ENCODE assay signal across 8 cellular contexts in the genomic region with DNA sequence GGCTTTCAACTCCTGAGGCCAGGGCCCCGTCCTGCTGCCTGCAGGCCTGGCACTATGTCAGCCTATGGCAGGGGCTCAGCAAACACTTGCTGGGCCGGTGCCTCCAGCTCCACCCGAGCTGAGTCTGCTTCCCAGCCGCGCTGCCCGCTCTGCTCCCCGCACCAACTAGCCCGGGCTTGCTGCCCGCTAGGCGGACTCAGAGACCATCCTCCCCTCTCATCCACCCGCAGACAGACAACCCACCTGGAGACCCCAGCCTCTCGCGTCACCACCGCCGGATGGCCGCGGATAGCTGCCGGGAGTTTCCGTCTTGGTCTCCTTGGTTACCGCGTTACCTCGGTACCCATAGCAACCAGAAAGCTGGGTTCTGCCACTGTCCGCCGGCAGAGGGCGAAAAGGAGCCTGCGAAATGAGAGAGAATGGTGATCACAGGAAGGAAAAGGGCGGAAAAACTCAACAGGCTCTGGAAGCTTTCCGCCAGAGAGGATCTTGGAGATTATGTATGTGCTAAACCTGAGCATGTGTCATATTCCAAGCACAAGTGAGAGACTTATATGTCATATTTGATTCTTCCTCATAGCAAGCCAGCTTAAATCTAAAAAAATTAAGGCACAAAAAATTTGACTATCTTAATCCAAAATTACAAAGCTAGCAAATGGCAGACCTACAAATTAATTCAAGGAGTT. TPM values are rescaled to one million over a fixed set of nuclear protein-coding genes. Genes with fewer than 3 reads are reported as not detected.
DNase-seq lines count a peak whose midpoint lies in the region; ATAC-seq and TF ChIP-seq lines count a peak whose summit lies in the region.

A gene with protein sequence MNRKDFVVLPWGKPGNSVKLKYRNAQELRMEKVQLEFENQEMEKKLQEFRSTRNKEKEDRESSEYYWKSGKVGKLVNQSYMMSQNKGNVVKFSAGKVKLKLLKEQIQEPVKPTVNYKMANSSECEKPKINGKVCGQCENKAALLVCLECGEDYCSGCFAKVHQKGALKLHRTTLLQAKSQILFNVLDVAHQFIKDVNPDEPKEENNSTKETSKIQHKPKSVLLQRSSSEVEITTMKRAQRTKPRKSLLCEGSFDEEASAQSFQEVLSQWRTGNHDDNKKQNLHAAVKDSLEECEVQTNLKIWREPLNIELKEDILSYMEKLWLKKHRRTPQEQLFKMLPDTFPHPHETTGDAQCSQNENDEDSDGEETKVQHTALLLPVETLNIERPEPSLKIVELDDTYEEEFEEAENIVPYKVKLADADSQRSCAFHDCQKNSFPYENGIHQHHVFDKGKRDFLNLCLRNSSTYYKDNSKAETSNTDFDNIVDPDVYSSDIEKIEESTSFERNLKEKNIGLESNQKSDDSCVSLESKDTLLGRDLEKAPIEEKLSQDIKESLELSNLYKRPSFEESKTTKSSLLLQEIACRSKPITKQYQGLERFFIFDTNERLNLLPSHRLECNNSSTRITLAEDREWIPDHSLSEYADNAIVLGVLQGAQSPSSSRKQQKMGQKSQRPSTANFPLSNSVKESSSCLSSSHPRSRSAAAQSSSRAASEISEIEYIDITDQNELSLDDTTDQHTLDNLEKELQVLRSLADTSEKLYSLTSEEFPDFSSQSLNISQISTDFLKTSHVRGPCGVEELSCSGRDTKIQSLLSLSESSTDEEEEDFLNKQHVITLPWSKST (minus strand): TSS at position 294 of the 686 bp plus-strand sequence. CDS start 7,396 bp downstream, outside the sequence.

- peak within 1 kb of the TSS; percentile 74 to 79 (median 76) for H3K4me3 Mint-ChIP-seq in T-cell

- H3K9me3 Mint-ChIP-seq in T-cell = no peaks in the 10 kb centered on the region

- H3K4me3 ChIP-seq in right cardiac atrium (ENCODE audit: low read length) (peak within 1 kb of the TSS; percentile 44), aorta (ENCODE audit: low read length in 2 of 2) (peak within 1 kb of the TSS in 1 of 2 donors; percentile 0)

- H3K27ac Mint-ChIP-seq in T-cell = no peak within 1 kb of the TSS

- POLR2A ChIA-PET in T-cell (lab: Charles Lee) = no interaction called here

- H3K27ac ChIP-seq in right cardiac atrium (ENCODE audit: low read length) (no peak within 1 kb of the TSS), aorta (ENCODE audit: low read depth in 1 of 2, low read length in 2 of 2) (no peak within 1 kb of the TSS)

- CTCF ChIA-PET in T-cell (lab: Charles Lee) = interaction anchor here (0.6 to 4.3 kb wide), 14 partner anchors 10 to 507 kb away, joined by 3 to 57 read pairs (median 6); partner anchors contain the start of genes PDCD10 (in 1 of the 2) and SERPINI1 (in 1 of the 2)

- TF ChIP-seq CTCF in GM12874 (IDR thresholded peaks at IDR 0.05; ENCODE audit: insufficient read depth, low read depth, low read length) = peak; percentile 91

- H3K27me3 ChIP-seq in right cardiac atrium (ENCODE audit: control insufficient read depth, insufficient read depth) (no peaks in the 10 kb centered on the region), aorta (ENCODE audit: control insufficient read depth in 1 of 2, insufficient read depth in 2 of 2, low read length in 1 of 2) (no peaks in the 10 kb centered on the region)

- intact Hi-C loops in right cardiac atrium (cut with DNase I) = no loop called here
- intact Hi-C loops in aorta (cut with DNase I) = no loop called here

- WGBS in right cardiac atrium = 2% methylated on average over 28 of the region's 28 CpGs
- WGBS in aorta, 2 donors = 1 to 2% methylated on average over 19 to 28 of the region's 28 CpGs

- H3K27me3 Mint-ChIP-seq in T-cell = peaks cover 4% of the 10 kb centered on the region in 2 donors

- peak; percentile 62 for DNase-seq in NCI-H1436 treated with DMSO at 0.1 percent for 48 hours (lab: John Stamatoyannopoulos, UW)
- peak; percentile 59 to 85 (median 76) for DNase-seq in T-cell
- DNase-seq in amniotic epithelial cell (ENCODE audit: low read depth) = peak; percentile 69
- DNase-seq in right cardiac atrium = peak; percentile 76 to 91 (median 91)
- peak; percentile 88 for DNase-seq in putamen (ENCODE audit: low spot score)
- DNase-seq in aorta = peak; percentile 85 to 92

- peak; percentile 100 for ATAC-seq in HG02852 (IDR thresholded peaks at IDR 0.05; ENCODE audit: unreplicated experiment)
- peak; percentile 86 to 95 (median 88) for ATAC-seq in T-cell (replicated peaks in 1 of 4)
- peak; percentile 93 to 97 for ATAC-seq in right cardiac atrium
- peak; percentile 88 for ATAC-seq in aorta (ENCODE audit: low FRiP score)

- H3K36me3 ChIP-seq in aorta (ENCODE audit: control insufficient read depth in 1 of 2, insufficient read depth in 2 of 2, low read length in 1 of 2) = no peaks in the 10 kb centered on the region

- peaks cover 7 to 13% (median 9%) of the 10 kb centered on the region in 3 donors for H3K4me1 Mint-ChIP-seq in T-cell

- no peaks in the 10 kb centered on the region for H3K36me3 Mint-ChIP-seq in T-cell

- H3K9me3 ChIP-seq in right cardiac atrium (ENCODE audit: control insufficient read depth, low read length) (no peaks in the 10 kb centered on the region), aorta (ENCODE audit: control insufficient read depth, low read length) (no peaks in the 10 kb centered on the region)

- H3K4me1 ChIP-seq in right cardiac atrium (ENCODE audit: control insufficient read depth, insufficient read depth, low read length) (peaks cover 2% of the 10 kb centered on the region), aorta (ENCODE audit: control insufficient read depth in 1 of 2, insufficient read depth in 2 of 2, low read length in 2 of 2) (no peaks in the 10 kb centered on the region)

RNA-seq across cellular contexts. Expression of the gene that starts here (rescaled TPM):
- not detected for total RNA-seq in T-cell
- total RNA-seq in right cardiac atrium = not detected
- not detected for polyA plus RNA-seq in right cardiac atrium
- not detected for total RNA-seq in aorta
- polyA plus RNA-seq in aorta = not detected

Comparison
In these comparisons a context has a peak if more than half of its experiments do, and no peak if none do; other contexts are left out.
1. Peak in DNase-seq and ATAC-seq in T-cell; RNA of the gene not detected or under 1 TPM.
2. Peak in DNase-seq, ATAC-seq and H3K4me3 ChIP-seq in right cardiac atrium; RNA of the gene not detected or under 1 TPM.
3. Peak in DNase-seq and ATAC-seq in aorta; RNA of the gene not detected or under 1 TPM.